10 cellular contexts compared by ENCODE assay signal in the genomic region with DNA sequence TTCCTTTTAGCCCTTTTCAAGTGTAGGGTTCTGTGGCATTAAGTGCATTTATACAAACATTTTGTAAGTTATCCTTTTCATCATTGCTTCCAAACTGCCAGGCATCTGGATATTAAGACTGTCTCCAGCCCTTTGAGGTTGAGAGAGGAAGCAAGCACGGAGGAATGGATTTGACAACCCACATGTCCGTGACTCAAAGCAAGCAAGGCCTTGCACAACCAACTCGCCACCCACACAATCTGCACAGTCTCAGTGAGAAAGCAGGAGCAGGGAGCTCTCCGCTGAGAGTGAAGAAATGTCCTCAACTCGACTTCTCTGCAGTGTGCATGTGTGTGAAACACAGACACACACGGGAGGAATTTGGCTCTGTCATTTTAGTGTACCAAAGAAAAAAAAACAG.
DNase-seq lines count a peak whose midpoint lies in the region; ATAC-seq and TF ChIP-seq lines count a peak whose summit lies in the region.
"Had no signal": no experiment of that assay in that cellular context is flagged by ENCODE, and none has a peak within 500 bp of the region (broad histone marks: within the 10 kb centered on the region; RNA-seq: fewer than 3 reads in every experiment).

No MANE protein-coding gene starts in this region.

- H3K9me3 ChIP-seq in HEK293 (ENCODE audit: control insufficient read depth, insufficient read depth, low read depth, low read length), result no peaks in the 10 kb centered on the region
- H3K9me3 ChIP-seq in right atrium auricular region, result peaks cover 0 to 6% of the 10 kb centered on the region in 2 donors

- H3K4me1 ChIP-seq in HEK293 (ENCODE audit: control insufficient read depth, insufficient read depth, low read length) (no peaks in the 10 kb centered on the region), right atrium auricular region (peaks cover 0 to 6% of the 10 kb centered on the region in 2 donors)

- DNase-seq in amniotic epithelial cell (ENCODE audit: low read depth) (peak; percentile 100), right atrium auricular region (ENCODE audit: low spot score) (peak; percentile 88), DMS 273 treated with DMSO at 0.1 percent for 48 hours (lab: John Stamatoyannopoulos, UW) (no peak), mesenteric fat pad (ENCODE audit: low spot score) (no peak), NCI-H446 (lab: John Stamatoyannopoulos, UW) (no peak)
- DNase-seq: activated naive CD8-positive, alpha-beta T cell treated with anti-CD3 and anti-CD28 coated beads, Interleukin-2, amount 10 ng/mL, durations not matched to agents 7 days and 5 days; NCI-H1930 had no signal

- CTCF ChIA-PET in HEK293 (lab: Yijun Ruan, JAX), result interaction anchor here (0.6 kb wide), 1 partner anchor 122 kb away, joined by 3 read pairs; no protein-coding TSS in a partner anchor

- H3K36me3 ChIP-seq in HEK293 (ENCODE audit: control insufficient read depth in 2 of 2, insufficient read depth in 1 of 2, low read length in 2 of 2) (no peaks in the 10 kb centered on the region), right atrium auricular region (no peaks in the 10 kb centered on the region)

- TF ChIP-seq CTCF in HEK293 (tag by site-specific recombination; IDR thresholded peaks at IDR 0.05), result no peak
- TF ChIP-seq CTCF in right atrium auricular region (IDR thresholded peaks at IDR 0.05), result no peak

- H3K27ac ChIP-seq in HEK293 (ENCODE audit: extremely low read depth, low read depth, low read length) (no peak overlapping the region), right atrium auricular region (peak overlapping the region in 1 of 2 donors; percentile 45), skin epidermis (peak overlapping the region in 18 of 21 experiments; percentile 9 to 80 (median 57))

- no peak for ATAC-seq in GM19397 (IDR thresholded peaks at IDR 0.05; ENCODE audit: unreplicated experiment)

- H3K27me3 ChIP-seq in right atrium auricular region, result no peaks in the 10 kb centered on the region

- H3K4me3 ChIP-seq in HEK293 (ENCODE audit: low read depth, low read length) (no peak overlapping the region), right atrium auricular region (no peak overlapping the region), skin epidermis (no peak overlapping the region)

- POLR2A ChIA-PET in HEK293 (lab: Yijun Ruan, JAX), result no interaction called here

TF ChIP-seq in HEK293, 187 proteins besides CTCF, POLR2A, EP300 and RAD21:
- no peak for TF ChIP-seq ZBTB7A (tag by site-specific recombination; IDR thresholded peaks at IDR 0.05; ENCODE audit: low read depth)
- TF ChIP-seq BCL11B (tag by site-specific recombination; IDR thresholded peaks at IDR 0.05; ENCODE audit: low read depth), result no peak
- peak; percentile 76 for TF ChIP-seq ZFHX2 (tag by site-specific recombination; conservative IDR thresholded peaks at IDR 0.05)
- no peak for TF ChIP-seq SP7 (tag by site-specific recombination; IDR thresholded peaks at IDR 0.05)
- no peak for TF ChIP-seq ZNF830 (tag by site-specific recombination; IDR thresholded peaks at IDR 0.05; ENCODE audit: low read depth)
- TF ChIP-seq ZNF391 (tag by site-specific recombination; IDR thresholded peaks at IDR 0.05; ENCODE audit: borderline replicate concordance, low read depth), result no peak
- TF ChIP-seq EGR2 (tag by site-specific recombination; IDR thresholded peaks at IDR 0.05; ENCODE audit: low read depth), result peak; percentile 52

Comparison
In these comparisons a context has a peak if more than half of its experiments do, and no peak if none do; other contexts are left out.
1. DNase-seq: peak in amniotic epithelial cell (single experiment) and right atrium auricular region (single experiment); none in DMS 273 treated with DMSO at 0.1 percent for 48 hours (single experiment), mesenteric fat pad (single experiment) and NCI-H446 (0 of 2).